ENCODE assay signal across 14 cellular contexts in the genomic region with DNA sequence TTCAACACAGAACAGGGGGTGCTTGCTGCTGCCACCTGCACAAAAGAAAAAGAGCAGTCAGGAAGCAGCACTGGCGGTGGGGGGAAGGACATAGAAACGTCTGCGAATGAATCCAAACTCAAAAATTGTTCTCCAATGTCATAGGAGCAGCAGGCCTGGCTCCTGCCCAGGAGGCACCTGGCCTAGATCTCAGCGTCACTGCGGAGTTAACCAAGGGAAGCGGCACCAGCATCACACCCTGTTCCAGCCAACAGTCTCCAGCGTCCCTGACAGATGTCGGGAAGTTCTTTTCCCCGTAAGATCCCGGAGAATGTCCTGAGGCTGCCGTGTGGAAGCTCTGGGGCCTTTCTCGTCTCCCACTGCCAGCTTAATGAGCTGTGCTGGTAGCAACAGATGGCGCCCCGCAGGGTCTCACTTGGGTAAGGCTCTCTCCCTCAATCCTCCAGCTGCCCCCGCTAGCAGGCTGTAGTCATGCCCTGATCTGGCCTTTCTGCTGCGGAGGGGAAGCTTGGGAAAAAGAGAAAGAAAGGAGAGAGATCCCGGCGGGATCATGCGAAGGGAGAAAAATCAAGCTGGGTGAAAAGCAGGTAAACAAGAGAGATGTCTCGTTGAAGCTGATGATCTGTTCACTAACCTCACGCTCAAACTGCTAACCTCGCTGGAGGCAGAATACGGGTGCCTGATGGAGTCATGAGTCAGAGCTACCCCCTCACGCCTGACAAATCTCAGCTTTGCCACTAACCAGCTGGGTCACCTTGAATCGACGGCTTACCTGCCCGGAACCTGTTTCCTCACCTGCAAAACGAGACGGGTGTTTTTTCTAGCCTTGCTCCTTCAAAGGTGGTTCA. TPM values are rescaled to one million over a fixed set of nuclear protein-coding genes. Genes with fewer than 3 reads are reported as not detected.
DNase-seq lines count a peak whose midpoint lies in the region; FAIRE-seq and TF ChIP-seq lines count a peak whose summit lies in the region.
"Had no signal": no experiment of that assay in that cellular context is flagged by ENCODE, and none has a peak within 500 bp of the region (broad histone marks: within the 10 kb centered on the region; RNA-seq: fewer than 3 reads in every experiment).

No MANE protein-coding gene starts in this region.

- TF ChIP-seq CTCF in nephron progenitor cell (IDR thresholded peaks at IDR 0.05), result no peak

- peaks cover 43% of the 10 kb centered on the region for H3K4me1 Mint-ChIP-seq in nephron progenitor cell
- H3K4me1 Mint-ChIP-seq: activated CD4-positive, alpha-beta memory T cell treated with anti-CD3 and anti-CD28 coated beads, Interleukin-2, amount 10 ng/mL, durations not matched to agents 7 days and 5 days; activated naive CD4-positive, alpha-beta T cell treated with anti-CD3 and anti-CD28 coated beads, Interleukin-2, amount 10 ng/mL, durations not matched to agents 7 days and 5 days had no signal

- FAIRE-seq in frontal cortex (lab: Jason Lieb, UNC), result no peak

- H3K27me3 Mint-ChIP-seq in nephron progenitor cell (ENCODE audit: low read depth, poor library complexity), result peaks cover 24% of the 10 kb centered on the region

- no peaks in the 10 kb centered on the region for H3K36me3 Mint-ChIP-seq in nephron progenitor cell (ENCODE audit: low read depth)
- H3K36me3 Mint-ChIP-seq: activated naive CD4-positive, alpha-beta T cell treated with anti-CD3 and anti-CD28 coated beads, Interleukin-2, amount 10 ng/mL, durations not matched to agents 7 days and 5 days had no signal

- H3K9me3 Mint-ChIP-seq in nephron progenitor cell, result no peaks in the 10 kb centered on the region
- H3K9me3 Mint-ChIP-seq: activated CD4-positive, alpha-beta memory T cell treated with anti-CD3 and anti-CD28 coated beads, Interleukin-2, amount 10 ng/mL, durations not matched to agents 7 days and 5 days; activated naive CD4-positive, alpha-beta T cell treated with anti-CD3 and anti-CD28 coated beads, Interleukin-2, amount 10 ng/mL, durations not matched to agents 7 days and 5 days had no signal

- H3K4me3 Mint-ChIP-seq in nephron progenitor cell, result no peak overlapping the region
- H3K4me3 Mint-ChIP-seq: activated CD4-positive, alpha-beta memory T cell treated with anti-CD3 and anti-CD28 coated beads, Interleukin-2, amount 10 ng/mL, durations not matched to agents 7 days and 5 days; activated naive CD4-positive, alpha-beta T cell treated with anti-CD3 and anti-CD28 coated beads, Interleukin-2, amount 10 ng/mL, durations not matched to agents 7 days and 5 days had no signal

- DNase-seq in ELF-1 (ENCODE audit: low read depth, low spot score) (peak; percentile 36), NCI-H2227 (lab: John Stamatoyannopoulos, UW; ENCODE audit: unreplicated experiment) (peak; percentile 63), cerebellar nuclear complex (lab: John Stamatoyannopoulos, UW) (peak; percentile 19 to 62), nephron progenitor cell (peak; percentile 29), frontal cortex (ENCODE audit: low spot score in 2 of 2) (no peak), dedifferentiated amniotic fluid mesenchymal stem cell (ENCODE audit: extremely low spot score) (no peak), T1000 (lab: John Stamatoyannopoulos, UW) (no peak), hepatic stellate cell (ENCODE audit: low spot score) (no peak)
- DNase-seq: activated CD4-positive, alpha-beta memory T cell treated with anti-CD3 and anti-CD28 coated beads, Interleukin-2, amount 10 ng/mL, durations not matched to agents 7 days and 5 days; activated naive CD4-positive, alpha-beta T cell treated with anti-CD3 and anti-CD28 coated beads, Interleukin-2, amount 10 ng/mL, durations not matched to agents 7 days and 5 days; dermis blood vessel endothelial cell; stomach had no signal

- peak overlapping the region; percentile 62 for H3K27ac Mint-ChIP-seq in nephron progenitor cell
- H3K27ac Mint-ChIP-seq: activated CD4-positive, alpha-beta memory T cell treated with anti-CD3 and anti-CD28 coated beads, Interleukin-2, amount 10 ng/mL, durations not matched to agents 7 days and 5 days; activated naive CD4-positive, alpha-beta T cell treated with anti-CD3 and anti-CD28 coated beads, Interleukin-2, amount 10 ng/mL, durations not matched to agents 7 days and 5 days had no signal

RNA-seq across cellular contexts. Expression of gene MARCHF10, which starts 57.4 kb away (rescaled TPM):
- total RNA-seq in frontal cortex, result 0.41 TPM
- total RNA-seq: activated CD4-positive, alpha-beta memory T cell treated with anti-CD3 and anti-CD28 coated beads, Interleukin-2, amount 10 ng/mL, durations not matched to agents 7 days and 5 days; dermis blood vessel endothelial cell; pulmonary artery endothelial cell; T-helper 2 cell treated with Interferon-gamma antibody and Interleukin-4, amounts not matched to agents 100 ng/mL and 5 ng/mL, for 36 hours had no signal

Comparison
In these comparisons a context has a peak if more than half of its experiments do, and no peak if none do; other contexts are left out.
1. DNase-seq: peak in ELF-1 (single experiment), NCI-H2227 (single experiment), cerebellar nuclear complex (2 of 2) and nephron progenitor cell (single experiment); none in frontal cortex (0 of 2), dedifferentiated amniotic fluid mesenchymal stem cell (single experiment), T1000 (single experiment) and hepatic stellate cell (single experiment).